In the genomic region with DNA sequence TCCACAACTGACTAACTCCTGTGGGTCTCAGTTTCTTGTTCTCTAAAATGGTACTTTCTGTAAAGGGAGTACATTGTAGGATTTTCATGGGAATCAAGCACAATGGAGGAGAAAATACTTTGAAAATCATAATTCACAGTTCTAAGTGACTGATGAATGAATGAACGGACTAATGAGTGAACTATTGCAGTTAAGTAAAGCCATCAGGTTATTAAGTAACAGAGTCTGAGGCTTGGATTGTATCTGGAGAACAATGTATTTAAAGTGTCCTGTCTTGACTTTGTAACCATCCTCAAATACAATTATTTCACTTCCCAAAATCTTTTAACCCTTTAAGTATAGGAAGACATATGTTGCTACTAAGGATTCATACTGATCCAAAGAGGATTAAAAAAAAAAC, we compare ENCODE assay signal across 26 cellular contexts. TPM values are rescaled to one million over a fixed set of nuclear protein-coding genes. Genes with fewer than 3 reads are reported as not detected.
"Had no signal": no experiment of that assay in that cellular context is flagged by ENCODE, and none has a peak within 500 bp of the region (broad histone marks: within the 10 kb centered on the region; RNA-seq: fewer than 3 reads in every experiment).

No MANE protein-coding gene starts in this region.

- H3K27ac ChIP-seq: heart right ventricle, psoas muscle, sigmoid colon, stomach, thoracic aorta, transverse colon had no signal

- ATAC-seq: esophagus mucosa, heart right ventricle, left colon, psoas muscle had no signal

- H3K4me3 ChIP-seq: heart right ventricle, psoas muscle, sigmoid colon, skin epidermis, stomach, thoracic aorta, transverse colon had no signal

- H3K36me3 Mint-ChIP-seq: naive B cell had no signal

- H3K36me3 ChIP-seq: heart right ventricle, sigmoid colon, stomach, thoracic aorta, transverse colon had no signal

- H3K9me3 ChIP-seq: heart right ventricle, psoas muscle, sigmoid colon, stomach, thoracic aorta, transverse colon had no signal

- H3K4me3 Mint-ChIP-seq: naive B cell, nephron progenitor cell had no signal

- H3K27ac Mint-ChIP-seq: nephron progenitor cell had no signal

- DNase-seq: cortex of kidney; effector memory CD4-positive, alpha-beta T cell; heart right ventricle; islet precursor cell; left colon; mesendoderm; naive B cell; nephron progenitor cell; psoas muscle; sigmoid colon; stimulated activated CD4-positive, alpha-beta T cell treated with anti-CD3 and anti-CD28 coated beads, Interleukin-2, amount 100 ng/mL, for 24 hours; stimulated activated CD4-positive, alpha-beta T cell treated with anti-CD3 and anti-CD28 coated beads, Interleukin-4, amount 100 ng/mL, for 4 hours; stimulated activated naive CD4-positive, alpha-beta T cell; stomach; substantia nigra; transverse colon had no signal

- H3K4me1 Mint-ChIP-seq: naive B cell had no signal

- H3K9me3 Mint-ChIP-seq: naive B cell, nephron progenitor cell had no signal

- FAIRE-seq: endometrium, frontal cortex had no signal

- H3K4me1 ChIP-seq: heart right ventricle, psoas muscle, stomach, transverse colon had no signal

- H3K27me3 ChIP-seq: sigmoid colon, stomach, transverse colon had no signal

RNA-seq across cellular contexts. Expression of a gene that starts 56.0 kb away (rescaled TPM):
- total RNA-seq: esophagus mucosa, fibroblast of lung, frontal cortex, heart right ventricle, left colon, liver, lung microvascular endothelial cell, osteoblast, sigmoid colon, stomach, thoracic aorta, transverse colon, urinary bladder had no signal
- polyA plus RNA-seq: fibroblast of lung, heart right ventricle, liver, sigmoid colon, stomach, urinary bladder had no signal
